Comparison of ENCODE assay signal across 8 cellular contexts in the genomic region with DNA sequence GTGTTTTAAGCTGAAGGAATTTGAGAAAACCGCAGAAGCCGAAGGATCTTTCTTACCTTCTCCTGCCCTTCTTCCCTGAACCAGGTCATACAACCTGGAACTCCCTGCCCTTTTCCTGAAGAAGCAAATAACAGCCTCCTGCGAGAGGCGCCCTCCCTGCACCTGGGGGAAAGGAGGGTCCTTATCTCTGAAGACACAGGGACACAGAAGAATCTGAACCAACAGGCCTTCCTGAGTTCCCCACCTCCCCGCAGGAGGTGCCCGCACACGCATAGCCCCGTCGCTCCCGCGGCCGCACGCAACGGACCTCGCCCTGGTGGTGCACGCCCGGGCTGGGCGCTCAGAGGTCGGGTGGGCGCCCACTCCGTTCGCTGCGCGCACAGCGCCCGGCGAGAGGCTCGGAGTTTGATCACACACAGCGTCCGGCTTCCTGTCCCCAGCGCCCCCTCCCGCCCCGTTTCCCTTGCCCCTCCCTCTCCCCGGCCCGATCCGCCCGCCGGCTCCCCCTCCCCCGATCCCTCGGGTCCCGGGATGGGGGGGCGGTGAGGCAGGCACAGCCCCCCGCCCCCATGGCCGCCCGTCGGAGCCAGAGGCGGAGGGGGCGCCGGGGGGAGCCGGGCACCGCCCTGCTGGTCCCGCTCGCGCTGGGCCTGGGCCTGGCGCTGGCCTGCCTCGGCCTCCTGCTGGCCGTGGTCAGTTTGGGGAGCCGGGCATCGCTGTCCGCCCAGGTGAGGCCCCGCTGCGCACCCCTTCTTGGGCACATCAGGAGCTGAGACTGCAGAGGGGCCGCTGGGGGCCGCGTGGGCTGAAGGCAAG. TPM values are rescaled to one million over a fixed set of nuclear protein-coding genes. Genes with fewer than 3 reads are reported as not detected.
A peak's percentile ranks its signal among the peaks of the same experiment; 100 is the strongest.
DNase-seq lines count a peak whose midpoint lies in the region; ATAC-seq and TF ChIP-seq lines count a peak whose summit lies in the region.

A gene with protein sequence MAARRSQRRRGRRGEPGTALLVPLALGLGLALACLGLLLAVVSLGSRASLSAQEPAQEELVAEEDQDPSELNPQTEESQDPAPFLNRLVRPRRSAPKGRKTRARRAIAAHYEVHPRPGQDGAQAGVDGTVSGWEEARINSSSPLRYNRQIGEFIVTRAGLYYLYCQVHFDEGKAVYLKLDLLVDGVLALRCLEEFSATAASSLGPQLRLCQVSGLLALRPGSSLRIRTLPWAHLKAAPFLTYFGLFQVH (plus strand): TSS at position 474 of the 816 bp plus-strand sequence. CDS start 96 bp downstream, at position 570.

- peak within 1 kb of the TSS; percentile 26 to 45; a peak in 2 of 4 replicates for H3K27ac ChIP-seq in SK-N-SH (ENCODE audit: low read depth in 2 of 2, low read length in 1 of 2)
- H3K27ac ChIP-seq in ascending aorta, result peak within 1 kb of the TSS; percentile 89 to 92
- peak within 1 kb of the TSS; percentile 75 for H3K27ac ChIP-seq in hepatocyte
- H3K27ac ChIP-seq in rectal smooth muscle tissue (ENCODE audit: low read depth, low read length), result peak within 1 kb of the TSS; percentile 89

- DNase-seq in SK-N-SH (peak; percentile 92), ascending aorta (ENCODE audit: low spot score in 2 of 2) (peak in 1 of 2 donors; percentile 81), hepatocyte (ENCODE audit: low spot score) (peak; percentile 77), NCI-H1436 treated with DMSO at 0.1 percent for 48 hours (lab: John Stamatoyannopoulos, UW) (no peak), NCI-H2081 (lab: John Stamatoyannopoulos, UW) (no peak)

- no peak for TF ChIP-seq EP300 in SK-N-SH (IDR thresholded peaks at IDR 0.05; ENCODE audit: borderline replicate concordance in 1 of 2, low read depth in 1 of 2, low read length in 1 of 2)

- no peaks in the 10 kb centered on the region for H3K9me2 ChIP-seq in SK-N-SH
- H3K9me2 ChIP-seq in hepatocyte (replicated peaks; ENCODE audit: insufficient read depth), result no peaks in the 10 kb centered on the region

- H3K9me3 ChIP-seq in SK-N-SH, result no peaks in the 10 kb centered on the region
- no peaks in the 10 kb centered on the region for H3K9me3 ChIP-seq in ascending aorta
- H3K9me3 ChIP-seq in hepatocyte (ENCODE audit: low read depth), result no peaks in the 10 kb centered on the region

- ATAC-seq in HG02938 (IDR thresholded peaks at IDR 0.05; ENCODE audit: unreplicated experiment), result no peak

- intact Hi-C loops in ascending aorta (cut with DNase I), result loop anchor here (1.0 kb wide), 1 partner anchor 13 kb away; a partner anchor contains a TSS

- POLR2A ChIA-PET in SK-N-SH (lab: Yijun Ruan, JAX), result interaction anchor here (1.1 to 1.6 kb wide), 2 partner anchors 12 to 286 kb away, joined by 3 to 7 read pairs; a partner anchor contains a TSS

- H4K20me1 ChIP-seq in SK-N-SH (ENCODE audit: insufficient read depth) (no peaks in the 10 kb centered on the region), hepatocyte (ENCODE audit: insufficient read depth, poor library complexity, severe bottlenecking) (no peaks in the 10 kb centered on the region)

- no peaks in the 10 kb centered on the region; the same call in 1 of the 2 replicates for H3K27me3 ChIP-seq in SK-N-SH (ENCODE audit: insufficient read depth)
- no peaks in the 10 kb centered on the region for H3K27me3 ChIP-seq in ascending aorta
- no peaks in the 10 kb centered on the region for H3K27me3 ChIP-seq in hepatocyte
- H3K27me3 ChIP-seq in rectal smooth muscle tissue (ENCODE audit: control insufficient read depth, insufficient read depth, low read length), result no peaks in the 10 kb centered on the region

- 24% methylated on average over 12 of the region's 65 CpGs for WGBS in SK-N-SH (ENCODE audit: low lambda C conversion rate)
- 3% methylated on average over 25 of the region's 65 CpGs for WGBS in hepatocyte (ENCODE audit: low lambda C conversion rate, missing lambda C conversion rate)

- H3K4me3 ChIP-seq in SK-N-SH (ENCODE audit: low read depth in 2 of 2, low read length in 1 of 2) (peak within 1 kb of the TSS; percentile 57 to 76), ascending aorta (peak within 1 kb of the TSS; percentile 65 to 74), hepatocyte (peak within 1 kb of the TSS; percentile 62), rectal smooth muscle tissue (ENCODE audit: low read length) (peak within 1 kb of the TSS; percentile 96)

- CTCF ChIA-PET in SK-N-SH (lab: Yijun Ruan, JAX), result interaction anchor here (2.5 to 7.8 kb wide), 3 partner anchors 9 to 34 kb away, joined by 11 to 55 read pairs (median 26); a partner anchor contains a TSS

- peaks cover 0 to 4% of the 10 kb centered on the region in 2 experiments for H3K36me3 ChIP-seq in SK-N-SH (replicated peaks in 1 of 2; ENCODE audit: control insufficient read depth in 1 of 2, insufficient read depth in 2 of 2, low read length in 1 of 2)
- H3K36me3 ChIP-seq in ascending aorta, result peaks cover 4 to 6% of the 10 kb centered on the region in 2 donors
- no peaks in the 10 kb centered on the region for H3K36me3 ChIP-seq in hepatocyte (replicated peaks; ENCODE audit: insufficient read depth, low read depth)
- peaks cover 4% of the 10 kb centered on the region for H3K36me3 ChIP-seq in rectal smooth muscle tissue (ENCODE audit: control insufficient read depth, insufficient read depth, low read length)

- peak within 1 kb of the TSS; percentile 89 for H2AFZ ChIP-seq in SK-N-SH (ENCODE audit: low read depth)
- peak within 1 kb of the TSS; percentile 77 for H2AFZ ChIP-seq in hepatocyte

- TF ChIP-seq RAD21 in SK-N-SH (IDR thresholded peaks at IDR 0.05; ENCODE audit: low read length), result no peak

- H3K79me2 ChIP-seq in SK-N-SH (ENCODE audit: insufficient read depth), result no peaks in the 10 kb centered on the region
- H3K79me2 ChIP-seq in hepatocyte, result no peaks in the 10 kb centered on the region

- H3K4me2 ChIP-seq in SK-N-SH (peak within 1 kb of the TSS; percentile 87), hepatocyte (peak within 1 kb of the TSS; percentile 85)

- H3K4me1 ChIP-seq in SK-N-SH (ENCODE audit: control insufficient read depth in 1 of 2, insufficient read depth in 2 of 2, low read depth in 1 of 2, low read length in 1 of 2), result peaks cover 0 to 8% of the 10 kb centered on the region in 2 experiments; a peak in 1 of 4 replicates
- H3K4me1 ChIP-seq in ascending aorta, result peaks cover 0 to 8% of the 10 kb centered on the region in 2 donors
- H3K4me1 ChIP-seq in hepatocyte (ENCODE audit: insufficient read depth), result peaks cover 24% of the 10 kb centered on the region
- peaks cover 8% of the 10 kb centered on the region for H3K4me1 ChIP-seq in rectal smooth muscle tissue (ENCODE audit: control insufficient read depth, insufficient read depth, low read length)

- TF ChIP-seq CTCF in GM12872 (IDR thresholded peaks at IDR 0.05; ENCODE audit: insufficient read depth, low read depth, low read length) (peak; percentile 15; the same call in 1 of the 3 replicates), SK-N-SH (IDR thresholded peaks at IDR 0.05) (peak; percentile 28; the same call in 1 of the 2 replicates), ascending aorta (IDR thresholded peaks at IDR 0.05) (peak in 1 of 3 experiments; percentile 14), hepatocyte (IDR thresholded peaks at IDR 0.05; ENCODE audit: poor library complexity) (no peak)

- H3K9ac ChIP-seq in SK-N-SH (peak within 1 kb of the TSS; percentile 83), rectal smooth muscle tissue (ENCODE audit: low read length) (peak within 1 kb of the TSS; percentile 87)

- H3F3A ChIP-seq in SK-N-SH (replicated peaks; ENCODE audit: insufficient read depth), result no peaks in the 10 kb centered on the region

TF ChIP-seq in SK-N-SH, 30 proteins besides CTCF, POLR2A, EP300 and RAD21:
- TF ChIP-seq POLR2AphosphoS5 (IDR thresholded peaks at IDR 0.05; ENCODE audit: low read depth, low read length), result peak; percentile 51; the same call in 1 of the 2 replicates
- no peak for TF ChIP-seq NRF1 (IDR thresholded peaks at IDR 0.05; ENCODE audit: low read depth, low read length)
- 0 out of 2 replicates have a peak, but pooled peaks have one; percentile 31 for TF ChIP-seq TAF1 (IDR thresholded peaks at IDR 0.05; ENCODE audit: borderline replicate concordance, low read depth, low read length)
- no peak for TF ChIP-seq FOXJ3 (CRISPR knock-in tag; IDR thresholded peaks at IDR 0.05)
- TF ChIP-seq JUND (IDR thresholded peaks at IDR 0.05), result no peak
- no peak for TF ChIP-seq FOXM1 (IDR thresholded peaks at IDR 0.05; ENCODE audit: low read depth)
- TF ChIP-seq, protein P1, sequence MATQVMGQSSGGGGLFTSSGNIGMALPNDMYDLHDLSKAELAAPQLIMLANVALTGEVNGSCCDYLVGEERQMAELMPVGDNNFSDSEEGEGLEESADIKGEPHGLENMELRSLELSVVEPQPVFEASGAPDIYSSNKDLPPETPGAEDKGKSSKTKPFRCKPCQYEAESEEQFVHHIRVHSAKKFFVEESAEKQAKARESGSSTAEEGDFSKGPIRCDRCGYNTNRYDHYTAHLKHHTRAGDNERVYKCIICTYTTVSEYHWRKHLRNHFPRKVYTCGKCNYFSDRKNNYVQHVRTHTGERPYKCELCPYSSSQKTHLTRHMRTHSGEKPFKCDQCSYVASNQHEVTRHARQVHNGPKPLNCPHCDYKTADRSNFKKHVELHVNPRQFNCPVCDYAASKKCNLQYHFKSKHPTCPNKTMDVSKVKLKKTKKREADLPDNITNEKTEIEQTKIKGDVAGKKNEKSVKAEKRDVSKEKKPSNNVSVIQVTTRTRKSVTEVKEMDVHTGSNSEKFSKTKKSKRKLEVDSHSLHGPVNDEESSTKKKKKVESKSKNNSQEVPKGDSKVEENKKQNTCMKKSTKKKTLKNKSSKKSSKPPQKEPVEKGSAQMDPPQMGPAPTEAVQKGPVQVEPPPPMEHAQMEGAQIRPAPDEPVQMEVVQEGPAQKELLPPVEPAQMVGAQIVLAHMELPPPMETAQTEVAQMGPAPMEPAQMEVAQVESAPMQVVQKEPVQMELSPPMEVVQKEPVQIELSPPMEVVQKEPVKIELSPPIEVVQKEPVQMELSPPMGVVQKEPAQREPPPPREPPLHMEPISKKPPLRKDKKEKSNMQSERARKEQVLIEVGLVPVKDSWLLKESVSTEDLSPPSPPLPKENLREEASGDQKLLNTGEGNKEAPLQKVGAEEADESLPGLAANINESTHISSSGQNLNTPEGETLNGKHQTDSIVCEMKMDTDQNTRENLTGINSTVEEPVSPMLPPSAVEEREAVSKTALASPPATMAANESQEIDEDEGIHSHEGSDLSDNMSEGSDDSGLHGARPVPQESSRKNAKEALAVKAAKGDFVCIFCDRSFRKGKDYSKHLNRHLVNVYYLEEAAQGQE (IDR thresholded peaks at IDR 0.05; ENCODE audit: low read depth, low read length), result 0 out of 2 replicates have a peak, but pooled peaks have one; percentile 8

RNA-seq across cellular contexts. Expression of the gene that starts here (rescaled TPM):
- polyA plus RNA-seq in SK-N-SH (2012; rRNA removed), result 31.1 and 47.6 TPM in 2 replicates
- polyA plus RNA-seq in SK-N-SH (2012; cell fraction: cytosol; rRNA removed), result 28.9 and 37.1 TPM in 2 replicates
- 13.2 and 15.5 TPM in 2 replicates for polyA plus RNA-seq in SK-N-SH (2012; cell fraction: nucleus; rRNA removed)
- total RNA-seq in ascending aorta, result 88.6 TPM
- 4.5 and 7.3 TPM in 2 replicates for total RNA-seq in hepatocyte
- 8.0 and 11.3 TPM in 2 replicates for polyA plus RNA-seq in hepatocyte

Comparison
In these comparisons a context has a peak if more than half of its experiments do, and no peak if none do; other contexts are left out.
1. RNA of the gene that starts here (total RNA-seq): 88.6 TPM in ascending aorta (single experiment); 4.5 to 7.3 TPM in hepatocyte; every median in the first group is over 10 times any median in the second.
2. DNase-seq: peak in SK-N-SH (single experiment) and hepatocyte (single experiment); none in NCI-H1436 treated with DMSO at 0.1 percent for 48 hours (single experiment) and NCI-H2081 (0 of 2).
3. H3K27ac ChIP-seq: peak in every context shown above with its lines; median percentile 90 in ascending aorta; 89 in rectal smooth muscle tissue; 75 in hepatocyte; 36 in SK-N-SH.
4. Peak in every context shown above with its lines, with median percentiles within 50 percentile points of each other: H3K4me3 ChIP-seq.